16 cellular contexts compared by ENCODE assay signal in the genomic region with DNA sequence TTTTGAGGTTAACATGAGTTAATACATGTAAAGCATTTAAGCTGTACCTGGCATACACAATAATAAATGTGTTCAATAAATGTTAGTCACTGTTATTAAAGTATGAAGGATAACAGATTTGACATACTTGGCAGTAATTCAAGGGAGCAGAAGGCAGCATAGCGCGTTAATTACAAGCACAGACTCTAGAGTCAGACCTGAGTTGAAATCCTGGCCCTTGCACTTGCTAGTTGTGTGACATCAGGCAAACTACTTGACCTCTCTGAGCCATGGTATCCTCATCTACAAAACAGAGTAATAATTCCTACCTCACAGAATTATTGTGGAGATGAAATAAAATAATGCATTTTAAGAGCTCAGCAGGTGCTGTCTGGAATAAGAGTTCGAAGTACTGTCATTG. TPM values are rescaled to one million over a fixed set of nuclear protein-coding genes. Genes with fewer than 3 reads are reported as not detected.
"Had no signal": no experiment of that assay in that cellular context is flagged by ENCODE, and none has a peak within 500 bp of the region (broad histone marks: within the 10 kb centered on the region; RNA-seq: fewer than 3 reads in every experiment).

No MANE protein-coding gene starts in this region.

- DNase-seq: activated CD4-positive, CD25-positive, alpha-beta regulatory T cell treated with anti-CD3 and anti-CD28 coated beads, Interleukin-2, amount 50 U/mL, for 72 hours; activated naive CD4-positive, alpha-beta T cell treated with Interleukin-2 at 50 U/mL for 16 hours; aorta; erythroblast; heart right ventricle; kidney; left lung; mammary epithelial cell; naive B cell; pancreas had no signal

- H3K9me3 ChIP-seq: breast epithelium, gastroesophageal sphincter, heart right ventricle, left lung, pancreas had no signal

- H3K27me3 Mint-ChIP-seq: naive B cell; stimulated activated naive CD8-positive, alpha-beta T cell treated with anti-CD3 and anti-CD28 coated beads, Interleukin-15, Interleukin-2, amounts not matched to agents 100 ng/mL and 50 ng/mL, for 24 hours; type B pancreatic cell had no signal

- H3K27ac Mint-ChIP-seq: stimulated activated naive CD8-positive, alpha-beta T cell treated with anti-CD3 and anti-CD28 coated beads, Interleukin-15, Interleukin-2, amounts not matched to agents 100 ng/mL and 50 ng/mL, for 24 hours had no signal

- H3K36me3 ChIP-seq: breast epithelium, gastroesophageal sphincter, heart right ventricle, left lung, pancreas had no signal

- H3K4me3 Mint-ChIP-seq: naive B cell; stimulated activated naive CD8-positive, alpha-beta T cell treated with anti-CD3 and anti-CD28 coated beads, Interleukin-15, Interleukin-2, amounts not matched to agents 100 ng/mL and 50 ng/mL, for 24 hours had no signal

- H3K36me3 Mint-ChIP-seq: naive B cell, type B pancreatic cell had no signal

- H3K9me3 Mint-ChIP-seq: naive B cell; stimulated activated naive CD8-positive, alpha-beta T cell treated with anti-CD3 and anti-CD28 coated beads, Interleukin-15, Interleukin-2, amounts not matched to agents 100 ng/mL and 50 ng/mL, for 24 hours; type B pancreatic cell had no signal

- H3K27me3 ChIP-seq: breast epithelium, gastroesophageal sphincter, heart right ventricle, left lung, pancreas had no signal

- H3K27ac ChIP-seq: breast epithelium, gastroesophageal sphincter had no signal

- H3K4me3 ChIP-seq: breast epithelium, gastroesophageal sphincter, heart right ventricle, left lung, pancreas had no signal

RNA-seq across cellular contexts. Expression of gene EFCAB12, which starts 17.0 kb away (rescaled TPM):
- total RNA-seq: chondrocyte, skeletal muscle tissue had no signal
